Comparison of ENCODE assay signal across 12 cellular contexts in the genomic region with DNA sequence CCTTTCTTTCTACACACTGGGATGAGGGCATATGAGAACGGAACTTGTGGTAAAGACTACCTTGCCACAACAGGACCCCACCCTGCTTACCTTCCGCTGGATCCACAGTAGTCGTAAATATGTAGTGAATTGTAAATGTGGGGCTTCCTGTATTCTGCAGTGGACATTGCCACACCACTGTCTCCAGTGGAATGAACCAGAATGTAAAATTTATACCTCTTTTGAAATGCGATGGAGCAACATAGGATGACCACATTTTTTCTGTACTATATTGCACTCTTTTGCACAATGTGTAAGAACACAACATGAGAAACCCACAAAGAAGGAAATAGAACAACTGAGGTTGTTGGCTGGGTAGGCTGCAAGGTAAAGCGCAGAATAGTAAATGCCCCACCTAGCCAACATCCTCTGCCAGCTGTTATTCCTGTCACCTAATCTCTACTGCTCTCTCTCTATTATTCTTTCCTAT. TPM values are rescaled to one million over a fixed set of nuclear protein-coding genes. Genes with fewer than 3 reads are reported as not detected.
DNase-seq lines count a peak whose midpoint lies in the region; ATAC-seq, FAIRE-seq and TF ChIP-seq lines count a peak whose summit lies in the region.
"Had no signal": no experiment of that assay in that cellular context is flagged by ENCODE, and none has a peak within 500 bp of the region (broad histone marks: within the 10 kb centered on the region; RNA-seq: fewer than 3 reads in every experiment).

No MANE protein-coding gene starts in this region.

- H3K27me3 Mint-ChIP-seq in activated T-cell treated with anti-CD3 and anti-CD28 coated beads, Interleukin-2, amount 50 U/mL, for 4 hours (ENCODE audit: low read depth): no peaks in the 10 kb centered on the region
- H3K27me3 Mint-ChIP-seq in stimulated activated naive B cell treated with anti-CD40 and anti-IgM and Interleukin-4, amounts not matched to agents 10 μg/mL and 1 μg/mL and 100 μg/mL, for 72 hours: no peaks in the 10 kb centered on the region

- H3K27ac Mint-ChIP-seq in stimulated activated naive B cell treated with anti-CD40 and anti-IgM and Interleukin-4, amounts not matched to agents 10 μg/mL and 1 μg/mL and 100 μg/mL, for 72 hours: peak overlapping the region; percentile 20

- H3K4me1 ChIP-seq in GM12878 (ENCODE audit: control insufficient read depth, insufficient read depth, low read length) (peaks cover 46% of the 10 kb centered on the region), Karpas-422 (ENCODE audit: low read length) (peaks cover 5% of the 10 kb centered on the region)
- H3K4me1 ChIP-seq: body of pancreas had no signal

- no peaks in the 10 kb centered on the region for H3K9me2 ChIP-seq in Karpas-422 (replicated peaks; ENCODE audit: insufficient read depth, low read length)

- H4K20me1 ChIP-seq in GM12878 (ENCODE audit: control insufficient read depth, insufficient read depth) (no peaks in the 10 kb centered on the region), Karpas-422 (ENCODE audit: insufficient read depth, low read depth, low read length) (no peaks in the 10 kb centered on the region)

- no peak overlapping the region for H3K9ac ChIP-seq in GM12878 (ENCODE audit: control insufficient read depth, insufficient read depth, low read length)
- no peak overlapping the region for H3K9ac ChIP-seq in Karpas-422 (ENCODE audit: low read length)

- peak overlapping the region; percentile 81 for H3K4me2 ChIP-seq in GM12878 (ENCODE audit: control insufficient read depth, insufficient read depth)
- H3K4me2 ChIP-seq in Karpas-422 (ENCODE audit: low read depth, low read length, poor library complexity, severe bottlenecking): no peak overlapping the region

- peak; percentile 16 to 33 for ATAC-seq in activated T-cell treated with anti-CD3 and anti-CD28 coated beads, Interleukin-2, amount 50 U/mL, for 4 hours
- ATAC-seq in GM12878: peak; percentile 17
- peak; percentile 27 to 35 for ATAC-seq in stimulated activated naive B cell treated with anti-CD40 and anti-IgM and Interleukin-4, amounts not matched to agents 10 μg/mL and 1 μg/mL and 100 μg/mL, for 72 hours (replicated peaks)
- ATAC-seq: body of pancreas had no signal

- no peak for TF ChIP-seq POLR2A in GM12878 (IDR thresholded peaks at IDR 0.05; ENCODE audit: low read depth, low read length)

- SMC1A ChIA-PET in GM12878 (lab: Charles Lee; ENCODE audit: uncharacterized antibody, unreplicated experiment): interaction anchor here (0.9 to 8.1 kb wide), 7 partner anchors 11 to 42 kb away, joined by 4 to 132 read pairs (median 10); partner anchors contain the start of gene RIPOR2

- TF ChIP-seq RAD21 in GM12878 (IDR thresholded peaks at IDR 0.05; ENCODE audit: insufficient read depth, low read depth, low read length): no peak

- intact Hi-C loops in GM12878 (cut with micrococcal nuclease; ENCODE audit: unreplicated experiment): no loop called here

- peaks cover 12% of the 10 kb centered on the region for H3K9me3 Mint-ChIP-seq in activated T-cell treated with anti-CD3 and anti-CD28 coated beads, Interleukin-2, amount 50 U/mL, for 4 hours
- H3K9me3 Mint-ChIP-seq in stimulated activated naive B cell treated with anti-CD40 and anti-IgM and Interleukin-4, amounts not matched to agents 10 μg/mL and 1 μg/mL and 100 μg/mL, for 72 hours: peaks cover 5 to 7% of the 10 kb centered on the region in 2 donors

- H3K27ac ChIP-seq in GM12878 (ENCODE audit: control insufficient read depth, insufficient read depth): no peak overlapping the region
- no peak overlapping the region for H3K27ac ChIP-seq in Karpas-422 (ENCODE audit: low read length)
- H3K27ac ChIP-seq: WERI-Rb-1 had no signal

- H3K79me2 ChIP-seq in GM12878 (ENCODE audit: control insufficient read depth, insufficient read depth, low read length): no peaks in the 10 kb centered on the region
- peaks cover 7% of the 10 kb centered on the region; the same call in 1 of the 2 replicates for H3K79me2 ChIP-seq in Karpas-422 (ENCODE audit: low read length)

- H3K36me3 ChIP-seq in GM12878 (ENCODE audit: control insufficient read depth in 2 of 2, insufficient read depth in 2 of 2, low read length in 1 of 2) (no peaks in the 10 kb centered on the region), Karpas-422 (ENCODE audit: insufficient read depth, low read length) (no peaks in the 10 kb centered on the region; the same call in 1 of the 2 replicates)
- H3K36me3 ChIP-seq: WERI-Rb-1 had no signal

- 42% methylated on average over 5 of the region's 5 CpGs for WGBS in GM12878 (ENCODE audit: insufficient coverage, insufficient replicate concordance, low lambda C conversion rate, missing lambda C conversion rate)

- DNase-seq in activated T-cell treated with anti-CD3 and anti-CD28 coated beads, Interleukin-2, amount 50 U/mL, for 4 hours: no peak
- no peak for DNase-seq in activated T-cell treated with anti-CD3 and anti-CD28 coated beads, Interleukin-2, amount 50 U/mL, for 48 hours
- peak; percentile 89 for DNase-seq in SIG-M5 (lab: John Stamatoyannopoulos, UW)
- DNase-seq in GM12878 (ENCODE audit: low read depth, low spot score): no peak
- no peak for DNase-seq in stimulated activated naive B cell treated with anti-CD40 and anti-IgM and Interleukin-4, amounts not matched to agents 10 μg/mL and 1 μg/mL and 100 μg/mL, for 72 hours
- no peak for DNase-seq in NCI-H2227 treated with DMSO at 0.1 percent for 48 hours (lab: John Stamatoyannopoulos, UW)
- no peak for DNase-seq in stimulated activated CD4-positive, alpha-beta T cell treated with anti-CD3 and anti-CD28 coated beads, Interleukin-12 subunit alpha, Interleukin-12 subunit beta, amount 100 ng/mL, for 4 hours
- DNase-seq in Karpas-422: no peak
- DNase-seq: ACHN, mesenchymal stem cell, WERI-Rb-1 had no signal

- peak overlapping the region; percentile 35; the same call in 1 of the 2 replicates for H3K4me3 ChIP-seq in GM12878
- no peak overlapping the region for H3K4me3 ChIP-seq in Karpas-422 (ENCODE audit: low read length)
- H3K4me3 ChIP-seq: body of pancreas had no signal

- in situ Hi-C loops in GM12878 (cut with MboI): no loop called here

- no peaks in the 10 kb centered on the region; the same call in 1 of the 3 replicates for H3K9me3 ChIP-seq in GM12878 (replicated peaks; ENCODE audit: control insufficient read depth, insufficient read depth, low read length)
- no peaks in the 10 kb centered on the region for H3K9me3 ChIP-seq in Karpas-422 (ENCODE audit: low read length)
- H3K9me3 ChIP-seq: body of pancreas had no signal

- BruUV-seq in GM12878 (replicated peaks; lab: Mats Ljungman, UMichigan): no TSS peak

- H2AFZ ChIP-seq in GM12878 (ENCODE audit: control insufficient read depth, low read depth, low read length): no peak overlapping the region
- no peak overlapping the region for H2AFZ ChIP-seq in Karpas-422 (ENCODE audit: low read length)

- peaks cover 3% of the 10 kb centered on the region for H3K36me3 Mint-ChIP-seq in activated T-cell treated with anti-CD3 and anti-CD28 coated beads, Interleukin-2, amount 50 U/mL, for 4 hours (ENCODE audit: insufficient read depth)
- H3K36me3 Mint-ChIP-seq in stimulated activated naive B cell treated with anti-CD40 and anti-IgM and Interleukin-4, amounts not matched to agents 10 μg/mL and 1 μg/mL and 100 μg/mL, for 72 hours: peaks cover 18 to 30% of the 10 kb centered on the region in 2 donors

- TF ChIP-seq CTCF in GM12878 (IDR thresholded peaks at IDR 0.05 in 2 of 3, conservative IDR thresholded peaks at IDR 0.05 in 1 of 3; ENCODE audit: control insufficient read depth in 2 of 3, extremely low read depth in 1 of 3, insufficient read depth in 1 of 3, low read depth in 3 of 3, low read length in 3 of 3): no peak

- CTCF ChIA-PET in GM12878 (lab: Yijun Ruan, JAX): interaction anchor here (0.9 to 6.8 kb wide), 10 partner anchors 11 to 96 kb away, joined by 3 to 123 read pairs (median 4); partner anchors contain the start of gene RIPOR2

- FAIRE-seq in GM12878 (lab: Jason Lieb, UNC): peak; percentile 52

- H3K4me1 Mint-ChIP-seq in activated T-cell treated with anti-CD3 and anti-CD28 coated beads, Interleukin-2, amount 50 U/mL, for 4 hours (ENCODE audit: low read depth): peaks cover 90% of the 10 kb centered on the region
- H3K4me1 Mint-ChIP-seq in stimulated activated naive B cell treated with anti-CD40 and anti-IgM and Interleukin-4, amounts not matched to agents 10 μg/mL and 1 μg/mL and 100 μg/mL, for 72 hours: peaks cover 57 to 90% of the 10 kb centered on the region in 2 donors

- POLR2A ChIA-PET in GM12878 (lab: Charles Lee): interaction anchor here (0.8 to 4.5 kb wide), 6 partner anchors 14 to 21 kb away, joined by 4 to 22 read pairs (median 5); partner anchors contain the start of gene RIPOR2

- H3K27me3 ChIP-seq in GM12878 (replicated peaks in 1 of 2; ENCODE audit: control insufficient read depth in 2 of 2, insufficient read depth in 2 of 2, low read length in 1 of 2) (no peaks in the 10 kb centered on the region), Karpas-422 (ENCODE audit: low read length) (no peaks in the 10 kb centered on the region)
- H3K27me3 ChIP-seq: body of pancreas had no signal

- no peak for TF ChIP-seq EP300 in GM12878 (IDR thresholded peaks at IDR 0.05; ENCODE audit: borderline replicate concordance in 1 of 2, control insufficient read depth in 1 of 2, low read depth in 2 of 2, low read length in 2 of 2)

- RAD21 ChIA-PET in GM12878 (lab: Charles Lee; ENCODE audit: unreplicated experiment): interaction anchor here (1.1 to 5.8 kb wide), 6 partner anchors 10 to 68 kb away, joined by 3 to 123 read pairs (median 4); partner anchors contain the start of gene RIPOR2

- peak overlapping the region; percentile 65 for H3K4me3 Mint-ChIP-seq in activated T-cell treated with anti-CD3 and anti-CD28 coated beads, Interleukin-2, amount 50 U/mL, for 4 hours
- H3K4me3 Mint-ChIP-seq in stimulated activated naive B cell treated with anti-CD40 and anti-IgM and Interleukin-4, amounts not matched to agents 10 μg/mL and 1 μg/mL and 100 μg/mL, for 72 hours: peak overlapping the region; percentile 22 to 56

RNA-seq across cellular contexts. Expression of gene RIPOR2, which starts 16.1 kb away (rescaled TPM):
- 10 to 100 TPM; 14.7 to 17.4 (median 16.8) TPM for total RNA-seq in activated T-cell treated with anti-CD3 and anti-CD28 coated beads, Interleukin-2, amount 50 U/mL, for 4 hours
- 176 and 194 TPM in 2 replicates for total RNA-seq in GM12878 (2013; cell fraction: nucleolus; rRNA removed)
- total RNA-seq in GM12878 (2014; rRNA removed) (38.6 and 38.9 TPM in 2 replicates), GM12878 (2014; rRNA removed; fragmentation: Illumina TruSeq; extraction: Trizol) (38.7 and 40.5 TPM in 2 replicates), GM12878 (2021) (37.9 and 41.1 TPM in 2 replicates)
- polyA plus RNA-seq in GM12878 (2011; ENCODE audit: low read depth): 19.2 TPM
- polyA plus RNA-seq in GM12878 (2011; rRNA removed) (47.4 and 48.2 TPM in 2 replicates), GM12878 (2014; fragmentation: Illumina TruSeq; extraction: Trizol) (44.9 and 49.9 TPM in 2 replicates), GM12878 (2014; fragmentation: Nextera tagmentation; extraction: Ambion mirVana) (10 to 100 TPM; 22.2 to 23.6 TPM), GM12878 (2014; rRNA removed) (28.9 and 30.8 TPM in 2 replicates), GM12878 (2016; fragmentation: Nextera tagmentation; extraction: Ambion mirVana) (10 to 100 TPM; 25.9 TPM)
- polyA plus RNA-seq in GM12878 (2011; cell fraction: cytosol; rRNA removed): 31.8 and 32.2 TPM in 2 replicates
- polyA plus RNA-seq in GM12878 (2011; cell fraction: nucleus; rRNA removed): 24.3 and 24.9 TPM in 2 replicates
- polyA plus RNA-seq in GM12878 (2012): 21.1 and 21.5 TPM in 2 replicates
- 66.1 and 82.5 TPM in 2 replicates for polyA minus RNA-seq in GM12878 (2011; rRNA and poly(A)+ RNA removed)
- 17.1 and 17.3 TPM in 2 replicates for polyA minus RNA-seq in GM12878 (2011; cell fraction: cytosol; rRNA and poly(A)+ RNA removed)
- polyA minus RNA-seq in GM12878 (2011; cell fraction: nucleus; rRNA and poly(A)+ RNA removed): 31.1 and 44.0 TPM in 2 replicates
- total RNA-seq in Karpas-422 (2014; rRNA removed; shearing (Covaris generic); ENCODE audit: low replicate concordance): 72.1 and 73.8 TPM in 2 replicates
